ENCODE assay signal across 11 cellular contexts in the genomic region with DNA sequence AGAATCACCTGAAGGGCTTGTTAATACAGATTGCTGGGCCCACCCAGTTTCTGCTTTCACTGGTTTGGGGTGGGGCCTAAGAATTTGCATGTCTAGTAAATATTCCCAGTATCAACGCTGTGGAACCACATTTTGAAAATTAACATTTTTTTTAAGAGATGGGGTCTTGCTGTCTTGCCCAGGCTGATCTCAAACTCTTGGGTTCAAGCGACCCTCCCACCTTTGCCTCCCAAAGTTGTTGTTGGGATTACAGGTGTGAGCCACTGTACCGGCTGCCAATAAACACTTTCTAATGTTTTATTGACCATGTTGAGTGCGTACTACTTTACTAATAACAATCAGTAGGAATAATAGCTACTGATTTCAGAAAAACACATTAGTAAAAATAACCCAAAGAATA. TPM values are rescaled to one million over a fixed set of nuclear protein-coding genes. Genes with fewer than 3 reads are reported as not detected.
A peak's percentile ranks its signal among the peaks of the same experiment; 100 is the strongest.
DNase-seq lines count a peak whose midpoint lies in the region; ATAC-seq, FAIRE-seq and TF ChIP-seq lines count a peak whose summit lies in the region.
"Had no signal": no experiment of that assay in that cellular context is flagged by ENCODE, and none has a peak within 500 bp of the region (broad histone marks: within the 10 kb centered on the region; RNA-seq: fewer than 3 reads in every experiment).

No MANE protein-coding gene starts in this region.

- H3K4me1 Mint-ChIP-seq in CD8-positive, alpha-beta memory T cell, result peaks cover 56 to 72% (median 71%) of the 10 kb centered on the region in 3 donors
- H3K4me1 Mint-ChIP-seq in effector memory CD8-positive, alpha-beta T cell (ENCODE audit: low read depth in 2 of 2), result peaks cover 35 to 53% of the 10 kb centered on the region in 2 donors

- peak overlapping the region in 5 of 8 donors; percentile 92 to 99 (median 98) for H3K27ac Mint-ChIP-seq in CD8-positive, alpha-beta memory T cell
- H3K27ac Mint-ChIP-seq in effector memory CD8-positive, alpha-beta T cell, result peak overlapping the region; percentile 51 to 97

- no peaks in the 10 kb centered on the region for H4K20me1 ChIP-seq in OCI-LY1 (ENCODE audit: insufficient read depth, low read length)
- H4K20me1 ChIP-seq in osteoblast (ENCODE audit: insufficient read depth, low read length), result peaks cover 55% of the 10 kb centered on the region

- H3K4me1 ChIP-seq in CD8-positive, alpha-beta memory T cell (ENCODE audit: insufficient read depth, low read length), result peaks cover 67% of the 10 kb centered on the region
- H3K4me1 ChIP-seq in OCI-LY1 (ENCODE audit: insufficient read depth, low read length, severe bottlenecking) (peaks cover 22% of the 10 kb centered on the region), osteoblast (ENCODE audit: insufficient read depth, low read length) (peaks cover 30% of the 10 kb centered on the region)

- CTCF ChIA-PET in CD8-positive, alpha-beta memory T cell (lab: Charles Lee), result interaction anchor here (2.1 kb wide), 1 partner anchor 13 kb away, joined by 8 read pairs; no protein-coding TSS in a partner anchor

- peaks cover 59% of the 10 kb centered on the region for H3K36me3 ChIP-seq in CD8-positive, alpha-beta memory T cell (ENCODE audit: insufficient read depth, low read length)
- H3K36me3 ChIP-seq in OCI-LY1 (ENCODE audit: insufficient read depth, low read length) (peaks cover 72% of the 10 kb centered on the region), osteoblast (ENCODE audit: insufficient read depth, low read length) (peaks cover 63% of the 10 kb centered on the region)

- H3K9me2 ChIP-seq in OCI-LY1 (ENCODE audit: low read depth, low read length), result no peaks in the 10 kb centered on the region

- POLR2A ChIA-PET in CD8-positive, alpha-beta memory T cell (lab: Charles Lee), result interaction anchor here (0.7 to 4.9 kb wide), 4 partner anchors 9 to 351 kb away, joined by 4 to 248 read pairs (median 26); a partner anchor contains a TSS

- no peak for DNase-seq in CD8-positive, alpha-beta memory T cell
- DNase-seq in effector memory CD8-positive, alpha-beta T cell, result no peak
- no peak for DNase-seq in osteoblast (ENCODE audit: insufficient read length, low spot score, missing footprints)
- no peak for DNase-seq in GM19239 (ENCODE audit: insufficient read length, low spot score)
- no peak for DNase-seq in anterior cingulate cortex (lab: John Stamatoyannopoulos, UW)
- DNase-seq: amniotic stem cell, islet precursor cell, SHP77 had no signal

- ATAC-seq in effector memory CD8-positive, alpha-beta T cell (replicated peaks), result no peak
- no peak for ATAC-seq in GM18909 (IDR thresholded peaks at IDR 0.05; ENCODE audit: poor library complexity, unreplicated experiment)
- no peak for ATAC-seq in HG02588 (IDR thresholded peaks at IDR 0.05; ENCODE audit: unreplicated experiment)

- H3K79me2 ChIP-seq in OCI-LY1 (ENCODE audit: insufficient read depth, low read length), result peaks cover 18% of the 10 kb centered on the region
- H3K79me2 ChIP-seq in osteoblast (ENCODE audit: insufficient read depth, low read length), result peaks cover 56% of the 10 kb centered on the region

- H3K27ac ChIP-seq in CD8-positive, alpha-beta memory T cell (ENCODE audit: low read depth, low read length), result no peak overlapping the region
- H3K27ac ChIP-seq in OCI-LY1 (ENCODE audit: low read depth, low read length, poor library complexity, severe bottlenecking) (no peak overlapping the region), osteoblast (ENCODE audit: low read depth, low read length) (no peak overlapping the region)

- H3K4me2 ChIP-seq in OCI-LY1 (ENCODE audit: low read length) (0 out of 2 replicates have a peak overlapping the region, but pooled peaks have one; percentile 97), osteoblast (ENCODE audit: insufficient read depth, low read length) (peak overlapping the region; percentile 94)

- H3F3A ChIP-seq in OCI-LY1 (ENCODE audit: insufficient read depth, low read length), result 0 out of 2 replicates have a peak, but pooled peaks cover 3% of the 10 kb centered on the region

- H3K36me3 Mint-ChIP-seq in CD8-positive, alpha-beta memory T cell, result peaks cover 29 to 81% (median 31%) of the 10 kb centered on the region in 3 donors
- peaks cover 85% of the 10 kb centered on the region for H3K36me3 Mint-ChIP-seq in effector memory CD8-positive, alpha-beta T cell (ENCODE audit: insufficient read depth)

- H3K9me3 ChIP-seq in CD8-positive, alpha-beta memory T cell (ENCODE audit: low read length), result no peaks in the 10 kb centered on the region
- H3K9me3 ChIP-seq in OCI-LY1 (ENCODE audit: low read length) (no peaks in the 10 kb centered on the region), osteoblast (ENCODE audit: low read depth, low read length) (no peaks in the 10 kb centered on the region)

- peak overlapping the region; percentile 95 to 100 (median 98) for H3K4me3 Mint-ChIP-seq in CD8-positive, alpha-beta memory T cell
- peak overlapping the region; percentile 95 to 96 for H3K4me3 Mint-ChIP-seq in effector memory CD8-positive, alpha-beta T cell

- H3K4me3 ChIP-seq in CD8-positive, alpha-beta memory T cell (ENCODE audit: low read length), result peak overlapping the region; percentile 18
- no peak overlapping the region for H3K4me3 ChIP-seq in OCI-LY1 (ENCODE audit: low read depth, low read length, poor library complexity, severe bottlenecking)
- H3K4me3 ChIP-seq in osteoblast (ENCODE audit: insufficient read depth, low read length), result peak overlapping the region; percentile 91

- TF ChIP-seq CTCF in OCI-LY1 (IDR thresholded peaks at IDR 0.05; ENCODE audit: low read length) (no peak), osteoblast (IDR thresholded peaks at IDR 0.05; ENCODE audit: extremely low read depth, low read depth, low read length) (no peak)

- no peaks in the 10 kb centered on the region for H3K27me3 Mint-ChIP-seq in CD8-positive, alpha-beta memory T cell
- no peaks in the 10 kb centered on the region for H3K27me3 Mint-ChIP-seq in effector memory CD8-positive, alpha-beta T cell

- H2AFZ ChIP-seq in OCI-LY1 (ENCODE audit: low read length) (no peak overlapping the region), osteoblast (ENCODE audit: low read length) (no peak overlapping the region)

- no peaks in the 10 kb centered on the region for H3K27me3 ChIP-seq in CD8-positive, alpha-beta memory T cell (ENCODE audit: insufficient read depth, low read length, poor library complexity, severe bottlenecking)
- H3K27me3 ChIP-seq in OCI-LY1 (ENCODE audit: insufficient read depth, low read length) (no peaks in the 10 kb centered on the region), osteoblast (ENCODE audit: insufficient read depth, low read length) (no peaks in the 10 kb centered on the region)

- no peak overlapping the region for H3K9ac ChIP-seq in OCI-LY1 (ENCODE audit: low read length)

- FAIRE-seq in GM19239 (lab: Jason Lieb, UNC), result no peak

- H3K9me3 Mint-ChIP-seq in CD8-positive, alpha-beta memory T cell, result no peaks in the 10 kb centered on the region
- no peaks in the 10 kb centered on the region for H3K9me3 Mint-ChIP-seq in effector memory CD8-positive, alpha-beta T cell

RNA-seq across cellular contexts. Expression of a gene that starts 2.5 kb away (rescaled TPM):
- total RNA-seq in CD8-positive, alpha-beta memory T cell, result 1,000 to 10,000 TPM; 1,516 to 1,609 TPM
- 547 TPM for polyA plus RNA-seq in CD8-positive, alpha-beta memory T cell
- total RNA-seq in osteoblast, result 748 and 782 TPM in 2 replicates

RNA-seq across cellular contexts. Expression of a gene that starts 51.6 kb away (rescaled TPM):
- 10 to 100 TPM; 45.7 to 51.9 TPM for total RNA-seq in CD8-positive, alpha-beta memory T cell
- polyA plus RNA-seq in CD8-positive, alpha-beta memory T cell, result 15.1 TPM
- total RNA-seq in osteoblast, result 29.7 and 32.7 TPM in 2 replicates

RNA-seq across cellular contexts. Expression of a gene that starts 55.2 kb away (rescaled TPM):
- 10 to 100 TPM; 49.9 to 60.8 TPM for total RNA-seq in CD8-positive, alpha-beta memory T cell
- 57.9 TPM for polyA plus RNA-seq in CD8-positive, alpha-beta memory T cell
- total RNA-seq in osteoblast, result 25.0 and 27.4 TPM in 2 replicates
